Comparison of ENCODE assay signal across 8 cellular contexts in genomic region chr6:144334150-144334708, GRCh38. TPM values are rescaled to one million over a fixed set of nuclear protein-coding genes. Genes with fewer than 3 reads are reported as not detected.
DNase-seq lines count a peak whose midpoint lies in the region; ATAC-seq and TF ChIP-seq lines count a peak whose summit lies in the region.

No MANE protein-coding gene starts in this region.

- DNase-seq in MV-4-11 (lab: John Stamatoyannopoulos, UW): peak; percentile 84
- peak; percentile 41 for DNase-seq in activated T-helper 1 cell treated with Interleukin-2 at 50 U/mL for 16 hours (ENCODE audit: low read depth)
- DNase-seq in psoas muscle: peak; percentile 52 to 69
- DNase-seq in T1000 (lab: John Stamatoyannopoulos, UW): no peak
- no peak for DNase-seq in NCI-H510A treated with DMSO at 0.1 percent for 48 hours (lab: John Stamatoyannopoulos, UW)
- DNase-seq in putamen (ENCODE audit: low spot score): no peak

- no peaks in the 10 kb centered on the region for H3K36me3 ChIP-seq in psoas muscle (ENCODE audit: insufficient read depth in 1 of 2, low read depth in 1 of 2)

- intact Hi-C loops in psoas muscle (cut with DNase I): loop anchor here in 1 of 2 donors (2.0 kb wide), 1 partner anchor 47 kb away; no protein-coding TSS in a partner anchor

- H3K4me1 ChIP-seq in psoas muscle: peaks cover 61% of the 10 kb centered on the region

- peak overlapping the region; percentile 63; the same call in 1 of the 2 replicates for H3K4me3 ChIP-seq in GM08714 (ENCODE audit: low read length)
- peak overlapping the region; percentile 58 for H3K4me3 ChIP-seq in psoas muscle

- ATAC-seq in GM21723 (IDR thresholded peaks at IDR 0.05; ENCODE audit: unreplicated experiment) (peak; percentile 59), psoas muscle (peak; percentile 83 to 89 (median 88))

- no peak for TF ChIP-seq CTCF in psoas muscle (IDR thresholded peaks at IDR 0.05)

- H3K27me3 ChIP-seq in psoas muscle (ENCODE audit: insufficient read depth in 3 of 3, low read length in 2 of 3): no peaks in the 10 kb centered on the region

- WGBS in psoas muscle, 3 donors: 12 to 21% (median 14%) methylated on average over 12 of the region's 12 CpGs

- H3K9me3 ChIP-seq in psoas muscle: no peaks in the 10 kb centered on the region

- peak overlapping the region; percentile 88 for H3K27ac ChIP-seq in psoas muscle

RNA-seq across cellular contexts. Expression of gene UTRN, which starts 49.1 kb away (rescaled TPM):
- total RNA-seq in psoas muscle: 10 to 100 TPM; 29.1 to 64.9 (median 43.7) TPM
- 10 to 100 TPM in 1 of 3 donors, 1 to 10 TPM in 2; 6.0 to 10.8 (median 8.6) TPM for polyA plus RNA-seq in psoas muscle

Comparison
In these comparisons a context has a peak if more than half of its experiments do, and no peak if none do; other contexts are left out.
1. DNase-seq: peak in MV-4-11 (single experiment), activated T-helper 1 cell treated with Interleukin-2 at 50 U/mL for 16 hours (single experiment) and psoas muscle (2 of 2); none in T1000 (single experiment), NCI-H510A treated with DMSO at 0.1 percent for 48 hours (single experiment) and putamen (single experiment).